ENCODE assay signal across 21 cellular contexts in the genomic region with DNA sequence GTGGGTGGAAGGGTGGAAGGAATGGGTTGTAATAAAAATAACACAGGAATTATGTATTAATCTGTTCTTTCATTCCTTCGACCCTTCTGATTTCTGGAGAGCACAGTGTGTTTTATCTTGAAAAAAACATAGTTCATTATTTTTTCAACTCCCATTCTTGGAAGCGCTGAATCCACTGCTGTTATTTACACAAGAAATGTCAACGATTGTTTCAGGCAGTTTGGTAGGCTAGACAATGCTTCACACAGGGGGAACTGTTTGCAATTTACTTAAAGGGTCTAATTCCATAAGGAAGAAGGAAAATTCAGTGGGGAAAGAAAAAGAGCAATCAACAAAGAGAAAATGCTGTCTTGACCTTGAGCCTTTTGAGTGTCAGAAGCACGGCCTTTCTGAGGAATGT.
DNase-seq lines count a peak whose midpoint lies in the region; ATAC-seq, FAIRE-seq and TF ChIP-seq lines count a peak whose summit lies in the region.
"Had no signal": no experiment of that assay in that cellular context is flagged by ENCODE, and none has a peak within 500 bp of the region (broad histone marks: within the 10 kb centered on the region; RNA-seq: fewer than 3 reads in every experiment).

No MANE protein-coding gene starts in this region.

- DNase-seq in H54 (ENCODE audit: insufficient read length, low spot score): no peak
- DNase-seq in NCI-H748 treated with DMSO at 0.1 percent for 48 hours (lab: John Stamatoyannopoulos, UW): peak; percentile 11
- DNase-seq in hepatocyte (ENCODE audit: low spot score): no peak
- DNase-seq in testis: no peak
- no peak for DNase-seq in NCI-H2196 treated with DMSO at 0.1 percent for 48 hours (lab: John Stamatoyannopoulos, UW; ENCODE audit: unreplicated experiment)
- DNase-seq: BE2C; DMS79; NCI-H1092 treated with DMSO at 0.1 percent for 48 hours; NCI-H1436 treated with DMSO at 0.1 percent for 48 hours; NCI-H2029; NCI-H2171; NCI-H774; NK-92 treated with Interleukin-12 subunit alpha and Interleukin-12 subunit beta, amount 100 ng/mL, for 24 hours; SHP77 treated with DMSO at 0.1 percent for 48 hours had no signal

- no peak for TF ChIP-seq CTCF in hepatocyte (IDR thresholded peaks at IDR 0.05; ENCODE audit: poor library complexity)
- TF ChIP-seq CTCF in testis (IDR thresholded peaks at IDR 0.05): no peak

- TF ChIP-seq POLR2A in H54 (IDR thresholded peaks at IDR 0.05; ENCODE audit: low read depth, low read length): no peak
- TF ChIP-seq POLR2A in testis (IDR thresholded peaks at IDR 0.05): no peak

- intact Hi-C loops in testis (cut with DNase I; ENCODE audit: low total_unique reads): no loop called here

- no peaks in the 10 kb centered on the region for H3K79me2 ChIP-seq in hepatocyte

- no peaks in the 10 kb centered on the region for H3K36me3 ChIP-seq in hepatocyte (replicated peaks; ENCODE audit: insufficient read depth, low read depth)
- H3K36me3 ChIP-seq in testis (ENCODE audit: low read depth, missing control alignments): no peaks in the 10 kb centered on the region
- H3K36me3 ChIP-seq: BE2C, HAP-1 had no signal

- H2AFZ ChIP-seq in hepatocyte: no peak overlapping the region

- H3K27me3 ChIP-seq in hepatocyte (no peaks in the 10 kb centered on the region), testis (no peaks in the 10 kb centered on the region)
- H3K27me3 ChIP-seq: BE2C had no signal

- WGBS in hepatocyte (ENCODE audit: low lambda C conversion rate, missing lambda C conversion rate): 29% methylated on average over 4 of the region's 4 CpGs
- WGBS in testis, 2 donors: 34 to 48% methylated on average over 4 of the region's 4 CpGs

- H4K20me1 ChIP-seq in hepatocyte (ENCODE audit: insufficient read depth, poor library complexity, severe bottlenecking): no peaks in the 10 kb centered on the region

- H3K9me2 ChIP-seq in hepatocyte (replicated peaks; ENCODE audit: insufficient read depth): no peaks in the 10 kb centered on the region

- no peak for ATAC-seq in HG03342 (IDR thresholded peaks at IDR 0.05; ENCODE audit: unreplicated experiment)
- ATAC-seq in HG03565 (IDR thresholded peaks at IDR 0.05; ENCODE audit: unreplicated experiment): no peak

- H3K4me2 ChIP-seq in hepatocyte: peak overlapping the region; percentile 12
- H3K4me2 ChIP-seq: KMS-11 had no signal

- peaks cover 17% of the 10 kb centered on the region for H3K4me1 ChIP-seq in hepatocyte (ENCODE audit: insufficient read depth)
- H3K4me1 ChIP-seq in testis: peaks cover 21% of the 10 kb centered on the region
- H3K4me1 ChIP-seq: BE2C, HAP-1 had no signal

- H3K27ac ChIP-seq in hepatocyte: no peak overlapping the region
- H3K27ac ChIP-seq in testis: peak overlapping the region; percentile 14 to 36
- H3K27ac ChIP-seq: KMS-11, RWPE1, SK-N-MC had no signal

- FAIRE-seq in H54 (lab: Jason Lieb, UNC): peak; percentile 62
- FAIRE-seq: GM19239 had no signal

- H3K4me3 ChIP-seq in hepatocyte: no peak overlapping the region
- H3K4me3 ChIP-seq in testis: no peak overlapping the region
- H3K4me3 ChIP-seq: HAP-1, SK-N-MC had no signal

- H3K9me3 ChIP-seq in hepatocyte (ENCODE audit: low read depth) (no peaks in the 10 kb centered on the region), testis (no peaks in the 10 kb centered on the region)
- H3K9me3 ChIP-seq: BE2C, HAP-1 had no signal
